Comparison of ENCODE assay signal across 1 cellular context in the genomic region with DNA sequence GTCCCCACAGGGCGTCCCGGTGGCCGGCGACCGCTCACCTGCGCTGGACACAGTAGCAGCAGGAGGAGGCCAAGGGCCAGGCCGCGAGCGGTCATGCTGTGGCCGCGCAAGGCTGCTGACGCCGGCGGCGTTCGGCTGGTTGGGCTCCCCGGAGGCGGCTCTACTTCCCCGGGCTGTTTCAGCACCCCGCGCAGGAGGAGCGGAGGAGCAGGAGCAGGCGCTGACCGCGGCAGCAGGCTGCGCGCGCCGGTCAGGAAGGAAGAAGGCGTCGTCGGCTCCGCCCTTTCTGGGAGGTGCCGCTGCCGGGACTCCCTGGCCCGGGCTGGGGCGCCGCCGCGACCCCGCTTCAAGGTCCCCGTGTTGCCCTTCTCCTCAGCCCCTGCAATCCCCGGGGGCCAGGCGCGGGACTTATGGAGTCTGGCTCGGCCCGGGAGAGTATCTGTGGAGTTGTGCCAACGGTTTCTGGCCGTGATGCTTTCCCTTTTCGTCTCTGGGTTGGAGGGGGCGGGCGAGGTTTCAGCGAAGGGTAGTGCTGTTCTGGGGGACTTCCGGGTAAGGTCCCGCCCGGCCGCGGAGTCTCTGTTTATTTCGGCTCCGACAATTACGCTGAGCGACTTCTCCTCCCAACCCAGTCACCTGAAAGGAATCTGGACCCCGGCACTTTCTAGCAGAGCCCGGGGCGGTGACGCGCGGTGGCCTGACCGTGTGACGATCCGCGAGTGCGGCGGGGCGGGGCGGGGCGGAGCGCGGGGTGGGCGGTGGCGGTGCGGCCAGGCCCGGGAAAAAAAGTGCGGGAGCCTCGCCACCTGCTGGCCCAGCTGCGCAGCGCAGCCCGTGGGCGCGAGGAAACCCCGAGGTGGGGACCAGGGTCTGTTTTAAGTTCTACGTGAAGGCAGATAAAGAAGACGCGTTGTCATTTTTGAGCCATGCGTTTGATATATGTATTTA.
TF ChIP-seq lines count a peak whose summit lies in the region.

A gene (minus strand): TSS at position 258 of the 948 bp plus-strand sequence. CDS start 163 bp downstream, at position 95.

TF ChIP-seq in HepG2, 621 proteins besides CTCF, POLR2A, EP300 and RAD21 (continued from another document and continues in another):
- TF ChIP-seq, protein P1, sequence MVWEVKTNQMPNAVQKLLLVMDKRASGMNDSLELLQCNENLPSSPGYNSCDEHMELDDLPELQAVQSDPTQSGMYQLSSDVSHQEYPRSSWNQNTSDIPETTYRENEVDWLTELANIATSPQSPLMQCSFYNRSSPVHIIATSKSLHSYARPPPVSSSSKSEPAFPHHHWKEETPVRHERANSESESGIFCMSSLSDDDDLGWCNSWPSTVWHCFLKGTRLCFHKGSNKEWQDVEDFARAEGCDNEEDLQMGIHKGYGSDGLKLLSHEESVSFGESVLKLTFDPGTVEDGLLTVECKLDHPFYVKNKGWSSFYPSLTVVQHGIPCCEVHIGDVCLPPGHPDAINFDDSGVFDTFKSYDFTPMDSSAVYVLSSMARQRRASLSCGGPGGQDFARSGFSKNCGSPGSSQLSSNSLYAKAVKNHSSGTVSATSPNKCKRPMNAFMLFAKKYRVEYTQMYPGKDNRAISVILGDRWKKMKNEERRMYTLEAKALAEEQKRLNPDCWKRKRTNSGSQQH (CRISPR knock-in tag; IDR thresholded peaks at IDR 0.05; ENCODE audit: low read depth): peak; percentile 75; the same call in 1 of the 2 replicates
- TF ChIP-seq ZNF17 (CRISPR knock-in tag; IDR thresholded peaks at IDR 0.05): no peak
- TF ChIP-seq, protein P2, sequence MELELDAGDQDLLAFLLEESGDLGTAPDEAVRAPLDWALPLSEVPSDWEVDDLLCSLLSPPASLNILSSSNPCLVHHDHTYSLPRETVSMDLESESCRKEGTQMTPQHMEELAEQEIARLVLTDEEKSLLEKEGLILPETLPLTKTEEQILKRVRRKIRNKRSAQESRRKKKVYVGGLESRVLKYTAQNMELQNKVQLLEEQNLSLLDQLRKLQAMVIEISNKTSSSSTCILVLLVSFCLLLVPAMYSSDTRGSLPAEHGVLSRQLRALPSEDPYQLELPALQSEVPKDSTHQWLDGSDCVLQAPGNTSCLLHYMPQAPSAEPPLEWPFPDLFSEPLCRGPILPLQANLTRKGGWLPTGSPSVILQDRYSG (CRISPR knock-in tag; IDR thresholded peaks at IDR 0.05): no peak
- TF ChIP-seq, protein P3, sequence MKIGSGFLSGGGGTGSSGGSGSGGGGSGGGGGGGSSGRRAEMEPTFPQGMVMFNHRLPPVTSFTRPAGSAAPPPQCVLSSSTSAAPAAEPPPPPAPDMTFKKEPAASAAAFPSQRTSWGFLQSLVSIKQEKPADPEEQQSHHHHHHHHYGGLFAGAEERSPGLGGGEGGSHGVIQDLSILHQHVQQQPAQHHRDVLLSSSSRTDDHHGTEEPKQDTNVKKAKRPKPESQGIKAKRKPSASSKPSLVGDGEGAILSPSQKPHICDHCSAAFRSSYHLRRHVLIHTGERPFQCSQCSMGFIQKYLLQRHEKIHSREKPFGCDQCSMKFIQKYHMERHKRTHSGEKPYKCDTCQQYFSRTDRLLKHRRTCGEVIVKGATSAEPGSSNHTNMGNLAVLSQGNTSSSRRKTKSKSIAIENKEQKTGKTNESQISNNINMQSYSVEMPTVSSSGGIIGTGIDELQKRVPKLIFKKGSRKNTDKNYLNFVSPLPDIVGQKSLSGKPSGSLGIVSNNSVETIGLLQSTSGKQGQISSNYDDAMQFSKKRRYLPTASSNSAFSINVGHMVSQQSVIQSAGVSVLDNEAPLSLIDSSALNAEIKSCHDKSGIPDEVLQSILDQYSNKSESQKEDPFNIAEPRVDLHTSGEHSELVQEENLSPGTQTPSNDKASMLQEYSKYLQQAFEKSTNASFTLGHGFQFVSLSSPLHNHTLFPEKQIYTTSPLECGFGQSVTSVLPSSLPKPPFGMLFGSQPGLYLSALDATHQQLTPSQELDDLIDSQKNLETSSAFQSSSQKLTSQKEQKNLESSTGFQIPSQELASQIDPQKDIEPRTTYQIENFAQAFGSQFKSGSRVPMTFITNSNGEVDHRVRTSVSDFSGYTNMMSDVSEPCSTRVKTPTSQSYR (CRISPR knock-in tag; IDR thresholded peaks at IDR 0.05; ENCODE audit: borderline replicate concordance): no peak
- no peak; the same call in 1 of the 2 replicates for TF ChIP-seq HOXD1 (CRISPR knock-in tag; IDR thresholded peaks at IDR 0.05)
- TF ChIP-seq NR1H2 (CRISPR knock-in tag; IDR thresholded peaks at IDR 0.05; ENCODE audit: borderline replicate concordance, low read depth): no peak
- no peak for TF ChIP-seq ZNF773 (CRISPR knock-in tag; IDR thresholded peaks at IDR 0.05; ENCODE audit: borderline replicate concordance)
- TF ChIP-seq MYNN (CRISPR knock-in tag; IDR thresholded peaks at IDR 0.05; ENCODE audit: low read depth): no peak
- TF ChIP-seq, protein P4, sequence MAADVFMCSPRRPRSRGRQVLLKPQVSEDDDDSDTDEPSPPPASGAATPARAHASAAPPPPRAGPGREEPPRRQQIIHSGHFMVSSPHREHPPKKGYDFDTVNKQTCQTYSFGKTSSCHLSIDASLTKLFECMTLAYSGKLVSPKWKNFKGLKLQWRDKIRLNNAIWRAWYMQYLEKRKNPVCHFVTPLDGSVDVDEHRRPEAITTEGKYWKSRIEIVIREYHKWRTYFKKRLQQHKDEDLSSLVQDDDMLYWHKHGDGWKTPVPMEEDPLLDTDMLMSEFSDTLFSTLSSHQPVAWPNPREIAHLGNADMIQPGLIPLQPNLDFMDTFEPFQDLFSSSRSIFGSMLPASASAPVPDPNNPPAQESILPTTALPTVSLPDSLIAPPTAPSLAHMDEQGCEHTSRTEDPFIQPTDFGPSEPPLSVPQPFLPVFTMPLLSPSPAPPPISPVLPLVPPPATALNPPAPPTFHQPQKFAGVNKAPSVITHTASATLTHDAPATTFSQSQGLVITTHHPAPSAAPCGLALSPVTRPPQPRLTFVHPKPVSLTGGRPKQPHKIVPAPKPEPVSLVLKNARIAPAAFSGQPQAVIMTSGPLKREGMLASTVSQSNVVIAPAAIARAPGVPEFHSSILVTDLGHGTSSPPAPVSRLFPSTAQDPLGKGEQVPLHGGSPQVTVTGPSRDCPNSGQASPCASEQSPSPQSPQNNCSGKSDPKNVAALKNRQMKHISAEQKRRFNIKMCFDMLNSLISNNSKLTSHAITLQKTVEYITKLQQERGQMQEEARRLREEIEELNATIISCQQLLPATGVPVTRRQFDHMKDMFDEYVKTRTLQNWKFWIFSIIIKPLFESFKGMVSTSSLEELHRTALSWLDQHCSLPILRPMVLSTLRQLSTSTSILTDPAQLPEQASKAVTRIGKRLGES (CRISPR knock-in tag; IDR thresholded peaks at IDR 0.05; ENCODE audit: borderline replicate concordance): no peak
- no peak for TF ChIP-seq ZNF562 (CRISPR knock-in tag; IDR thresholded peaks at IDR 0.05; ENCODE audit: borderline replicate concordance)
- TF ChIP-seq, protein P5, sequence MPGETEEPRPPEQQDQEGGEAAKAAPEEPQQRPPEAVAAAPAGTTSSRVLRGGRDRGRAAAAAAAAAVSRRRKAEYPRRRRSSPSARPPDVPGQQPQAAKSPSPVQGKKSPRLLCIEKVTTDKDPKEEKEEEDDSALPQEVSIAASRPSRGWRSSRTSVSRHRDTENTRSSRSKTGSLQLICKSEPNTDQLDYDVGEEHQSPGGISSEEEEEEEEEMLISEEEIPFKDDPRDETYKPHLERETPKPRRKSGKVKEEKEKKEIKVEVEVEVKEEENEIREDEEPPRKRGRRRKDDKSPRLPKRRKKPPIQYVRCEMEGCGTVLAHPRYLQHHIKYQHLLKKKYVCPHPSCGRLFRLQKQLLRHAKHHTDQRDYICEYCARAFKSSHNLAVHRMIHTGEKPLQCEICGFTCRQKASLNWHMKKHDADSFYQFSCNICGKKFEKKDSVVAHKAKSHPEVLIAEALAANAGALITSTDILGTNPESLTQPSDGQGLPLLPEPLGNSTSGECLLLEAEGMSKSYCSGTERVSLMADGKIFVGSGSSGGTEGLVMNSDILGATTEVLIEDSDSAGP (CRISPR knock-in tag; IDR thresholded peaks at IDR 0.05; ENCODE audit: borderline replicate concordance): peak; percentile 82; the same call in 1 of the 2 replicates
- peak; percentile 35; the same call in 1 of the 2 replicates for TF ChIP-seq MEIS2 (CRISPR knock-in tag; IDR thresholded peaks at IDR 0.05)
- TF ChIP-seq, protein P6, sequence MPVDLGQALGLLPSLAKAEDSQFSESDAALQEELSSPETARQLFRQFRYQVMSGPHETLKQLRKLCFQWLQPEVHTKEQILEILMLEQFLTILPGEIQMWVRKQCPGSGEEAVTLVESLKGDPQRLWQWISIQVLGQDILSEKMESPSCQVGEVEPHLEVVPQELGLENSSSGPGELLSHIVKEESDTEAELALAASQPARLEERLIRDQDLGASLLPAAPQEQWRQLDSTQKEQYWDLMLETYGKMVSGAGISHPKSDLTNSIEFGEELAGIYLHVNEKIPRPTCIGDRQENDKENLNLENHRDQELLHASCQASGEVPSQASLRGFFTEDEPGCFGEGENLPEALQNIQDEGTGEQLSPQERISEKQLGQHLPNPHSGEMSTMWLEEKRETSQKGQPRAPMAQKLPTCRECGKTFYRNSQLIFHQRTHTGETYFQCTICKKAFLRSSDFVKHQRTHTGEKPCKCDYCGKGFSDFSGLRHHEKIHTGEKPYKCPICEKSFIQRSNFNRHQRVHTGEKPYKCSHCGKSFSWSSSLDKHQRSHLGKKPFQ (CRISPR knock-in tag; IDR thresholded peaks at IDR 0.05; ENCODE audit: insufficient replicate concordance): no peak
- TF ChIP-seq, protein P7, sequence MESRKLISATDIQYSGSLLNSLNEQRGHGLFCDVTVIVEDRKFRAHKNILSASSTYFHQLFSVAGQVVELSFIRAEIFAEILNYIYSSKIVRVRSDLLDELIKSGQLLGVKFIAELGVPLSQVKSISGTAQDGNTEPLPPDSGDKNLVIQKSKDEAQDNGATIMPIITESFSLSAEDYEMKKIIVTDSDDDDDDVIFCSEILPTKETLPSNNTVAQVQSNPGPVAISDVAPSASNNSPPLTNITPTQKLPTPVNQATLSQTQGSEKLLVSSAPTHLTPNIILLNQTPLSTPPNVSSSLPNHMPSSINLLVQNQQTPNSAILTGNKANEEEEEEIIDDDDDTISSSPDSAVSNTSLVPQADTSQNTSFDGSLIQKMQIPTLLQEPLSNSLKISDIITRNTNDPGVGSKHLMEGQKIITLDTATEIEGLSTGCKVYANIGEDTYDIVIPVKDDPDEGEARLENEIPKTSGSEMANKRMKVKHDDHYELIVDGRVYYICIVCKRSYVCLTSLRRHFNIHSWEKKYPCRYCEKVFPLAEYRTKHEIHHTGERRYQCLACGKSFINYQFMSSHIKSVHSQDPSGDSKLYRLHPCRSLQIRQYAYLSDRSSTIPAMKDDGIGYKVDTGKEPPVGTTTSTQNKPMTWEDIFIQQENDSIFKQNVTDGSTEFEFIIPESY (CRISPR knock-in tag; IDR thresholded peaks at IDR 0.05): no peak
- peak; percentile 70; the same call in 1 of the 2 replicates for TF ChIP-seq SALL2 (CRISPR knock-in tag; IDR thresholded peaks at IDR 0.05)
- no peak for TF ChIP-seq CHD4 (IDR thresholded peaks at IDR 0.05; ENCODE audit: borderline replicate concordance, low read length)
- TF ChIP-seq POLR2AphosphoS5 (IDR thresholded peaks at IDR 0.05; ENCODE audit: low read depth, low read length): peak; percentile 61
- peak; percentile 92 for TF ChIP-seq YEATS4 (CRISPR knock-in tag; IDR thresholded peaks at IDR 0.05; ENCODE audit: borderline replicate concordance)
- no peak for TF ChIP-seq HOXA7 (CRISPR knock-in tag; IDR thresholded peaks at IDR 0.05)
- TF ChIP-seq KAT2B (IDR thresholded peaks at IDR 0.05; ENCODE audit: borderline replicate concordance, low read depth, low read length): no peak
- no peak for TF ChIP-seq NKX3-1 (CRISPR knock-in tag; IDR thresholded peaks at IDR 0.05)
- TF ChIP-seq ZNF138 (CRISPR knock-in tag; IDR thresholded peaks at IDR 0.05; ENCODE audit: low read depth): 0 out of 2 replicates have a peak, but pooled peaks have one; percentile 67
- TF ChIP-seq, protein P8, sequence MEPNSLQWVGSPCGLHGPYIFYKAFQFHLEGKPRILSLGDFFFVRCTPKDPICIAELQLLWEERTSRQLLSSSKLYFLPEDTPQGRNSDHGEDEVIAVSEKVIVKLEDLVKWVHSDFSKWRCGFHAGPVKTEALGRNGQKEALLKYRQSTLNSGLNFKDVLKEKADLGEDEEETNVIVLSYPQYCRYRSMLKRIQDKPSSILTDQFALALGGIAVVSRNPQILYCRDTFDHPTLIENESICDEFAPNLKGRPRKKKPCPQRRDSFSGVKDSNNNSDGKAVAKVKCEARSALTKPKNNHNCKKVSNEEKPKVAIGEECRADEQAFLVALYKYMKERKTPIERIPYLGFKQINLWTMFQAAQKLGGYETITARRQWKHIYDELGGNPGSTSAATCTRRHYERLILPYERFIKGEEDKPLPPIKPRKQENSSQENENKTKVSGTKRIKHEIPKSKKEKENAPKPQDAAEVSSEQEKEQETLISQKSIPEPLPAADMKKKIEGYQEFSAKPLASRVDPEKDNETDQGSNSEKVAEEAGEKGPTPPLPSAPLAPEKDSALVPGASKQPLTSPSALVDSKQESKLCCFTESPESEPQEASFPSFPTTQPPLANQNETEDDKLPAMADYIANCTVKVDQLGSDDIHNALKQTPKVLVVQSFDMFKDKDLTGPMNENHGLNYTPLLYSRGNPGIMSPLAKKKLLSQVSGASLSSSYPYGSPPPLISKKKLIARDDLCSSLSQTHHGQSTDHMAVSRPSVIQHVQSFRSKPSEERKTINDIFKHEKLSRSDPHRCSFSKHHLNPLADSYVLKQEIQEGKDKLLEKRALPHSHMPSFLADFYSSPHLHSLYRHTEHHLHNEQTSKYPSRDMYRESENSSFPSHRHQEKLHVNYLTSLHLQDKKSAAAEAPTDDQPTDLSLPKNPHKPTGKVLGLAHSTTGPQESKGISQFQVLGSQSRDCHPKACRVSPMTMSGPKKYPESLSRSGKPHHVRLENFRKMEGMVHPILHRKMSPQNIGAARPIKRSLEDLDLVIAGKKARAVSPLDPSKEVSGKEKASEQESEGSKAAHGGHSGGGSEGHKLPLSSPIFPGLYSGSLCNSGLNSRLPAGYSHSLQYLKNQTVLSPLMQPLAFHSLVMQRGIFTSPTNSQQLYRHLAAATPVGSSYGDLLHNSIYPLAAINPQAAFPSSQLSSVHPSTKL (CRISPR knock-in tag; IDR thresholded peaks at IDR 0.05): peak; percentile 35; the same call in 1 of the 2 replicates
- TF ChIP-seq, protein P9, sequence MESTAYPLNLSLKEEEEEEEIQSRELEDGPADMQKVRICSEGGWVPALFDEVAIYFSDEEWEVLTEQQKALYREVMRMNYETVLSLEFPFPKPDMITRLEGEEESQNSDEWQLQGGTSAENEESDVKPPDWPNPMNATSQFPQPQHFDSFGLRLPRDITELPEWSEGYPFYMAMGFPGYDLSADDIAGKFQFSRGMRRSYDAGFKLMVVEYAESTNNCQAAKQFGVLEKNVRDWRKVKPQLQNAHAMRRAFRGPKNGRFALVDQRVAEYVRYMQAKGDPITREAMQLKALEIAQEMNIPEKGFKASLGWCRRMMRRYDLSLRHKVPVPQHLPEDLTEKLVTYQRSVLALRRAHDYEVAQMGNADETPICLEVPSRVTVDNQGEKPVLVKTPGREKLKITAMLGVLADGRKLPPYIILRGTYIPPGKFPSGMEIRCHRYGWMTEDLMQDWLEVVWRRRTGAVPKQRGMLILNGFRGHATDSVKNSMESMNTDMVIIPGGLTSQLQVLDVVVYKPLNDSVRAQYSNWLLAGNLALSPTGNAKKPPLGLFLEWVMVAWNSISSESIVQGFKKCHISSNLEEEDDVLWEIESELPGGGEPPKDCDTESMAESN (CRISPR knock-in tag; conservative IDR thresholded peaks at IDR 0.05): peak; percentile 72
- peak; percentile 68; the same call in 1 of the 2 replicates for TF ChIP-seq KDM3A (CRISPR knock-in tag; IDR thresholded peaks at IDR 0.05; ENCODE audit: low read depth)
- TF ChIP-seq PCBP1 (IDR thresholded peaks at IDR 0.05; ENCODE audit: borderline replicate concordance, low read depth, low read length): 0 out of 2 replicates have a peak, but pooled peaks have one; percentile 82
- TF ChIP-seq ZBTB1 (CRISPR knock-in tag; IDR thresholded peaks at IDR 0.05; ENCODE audit: borderline replicate concordance): no peak
